Comparison of ENCODE assay signal across 8 cellular contexts in genomic region chr21:45102391-45102932, GRCh38. TPM values are rescaled to one million over a fixed set of nuclear protein-coding genes. Genes with fewer than 3 reads are reported as not detected.
A peak's percentile ranks its signal among the peaks of the same experiment; 100 is the strongest.
DNase-seq lines count a peak whose midpoint lies in the region; ATAC-seq and TF ChIP-seq lines count a peak whose summit lies in the region.

No MANE protein-coding gene starts in this region.

- BruUV-seq in OCI-LY7 (replicated peaks; lab: Mats Ljungman, UMichigan) = no TSS peak

- DNase-seq in GM10248 (ENCODE audit: extremely low spot score) = no peak
- peak; percentile 36 for DNase-seq in OCI-LY7 (ENCODE audit: low spot score)
- no peak for DNase-seq in sigmoid colon
- no peak for DNase-seq in mucosa of gallbladder (ENCODE audit: low spot score)

- CTCF ChIA-PET in GM10248 (lab: Yijun Ruan, JAX) (interaction anchor here (0.7 to 12.9 kb wide), 13 partner anchors 8 to 167 kb away, joined by 3 to 123 read pairs (median 4); no protein-coding TSS in a partner anchor), OCI-LY7 (lab: Charles Lee; ENCODE audit: unreplicated experiment) (interaction anchor here (1.0 to 2.8 kb wide), 5 partner anchors 20 to 35 kb away, joined by 3 to 21 read pairs (median 6); no protein-coding TSS in a partner anchor)

- H3K27ac ChIP-seq in OCI-LY7 (ENCODE audit: low read depth, low read length, poor library complexity, severe bottlenecking) (no peak overlapping the region), sigmoid colon (peak overlapping the region in 3 of 4 donors; percentile 1 to 44 (median 12))

- TF ChIP-seq EP300 in sigmoid colon (IDR thresholded peaks at IDR 0.05) = no peak

- H3K4me2 ChIP-seq in OCI-LY7 (ENCODE audit: low read length) = no peak overlapping the region

- no peak overlapping the region for H2AFZ ChIP-seq in OCI-LY7 (ENCODE audit: low read length)

- no peak for TF ChIP-seq POLR2A in sigmoid colon (IDR thresholded peaks at IDR 0.05)

- WGBS in sigmoid colon, 2 donors = 33 to 58% methylated on average over 2 of the region's 2 CpGs

- TF ChIP-seq CTCF in GM10248 (IDR thresholded peaks at IDR 0.05; ENCODE audit: control extremely low read depth, extremely low read depth, low read depth, missing control alignments) (peak; percentile 21), OCI-LY7 (conservative IDR thresholded peaks at IDR 0.05; ENCODE audit: low read length) (peak; percentile 63), sigmoid colon (IDR thresholded peaks at IDR 0.05) (peak; percentile 16 to 26 (median 22))

- H4K20me1 ChIP-seq in OCI-LY7 (ENCODE audit: insufficient read depth, low read length) = no peaks in the 10 kb centered on the region

- peak; percentile 45 for ATAC-seq in esophagus mucosa
- no peak for ATAC-seq in GM19324 (IDR thresholded peaks at IDR 0.05; ENCODE audit: low FRiP score, unreplicated experiment)
- ATAC-seq in GM18519 (IDR thresholded peaks at IDR 0.05; ENCODE audit: low FRiP score, unreplicated experiment) = no peak
- ATAC-seq in GM18502 (IDR thresholded peaks at IDR 0.05; ENCODE audit: poor library complexity, unreplicated experiment) = no peak

- POLR2A ChIA-PET in GM10248 (lab: Yijun Ruan, JAX) (no interaction called here), OCI-LY7 (lab: Charles Lee) (interaction anchor here (0.8 to 2.4 kb wide), 7 partner anchors 8 to 26 kb away, joined by 3 to 11 read pairs (median 4); no protein-coding TSS in a partner anchor)

- H3K36me3 ChIP-seq in OCI-LY7 (ENCODE audit: insufficient read depth, low read length) = no peaks in the 10 kb centered on the region
- H3K36me3 ChIP-seq in sigmoid colon = no peaks in the 10 kb centered on the region

- no peak overlapping the region for H3K4me3 ChIP-seq in OCI-LY7 (ENCODE audit: low read depth, low read length, poor library complexity, severe bottlenecking)
- H3K4me3 ChIP-seq in sigmoid colon = no peak overlapping the region

- no peaks in the 10 kb centered on the region for H3K9me2 ChIP-seq in OCI-LY7 (ENCODE audit: insufficient read depth, low read length)

- intact Hi-C loops in OCI-LY7 (cut with micrococcal nuclease; ENCODE audit: unreplicated experiment) (no loop called here), sigmoid colon (cut with DNase I) (no loop called here)

- no peaks in the 10 kb centered on the region for H3K79me2 ChIP-seq in OCI-LY7 (ENCODE audit: insufficient read depth, low read depth, low read length)

- peaks cover 39% of the 10 kb centered on the region for H3K4me1 ChIP-seq in OCI-LY7 (ENCODE audit: insufficient read depth, low read length, poor library complexity, severe bottlenecking)
- H3K4me1 ChIP-seq in sigmoid colon = peaks cover 0 to 83% (median 76%) of the 10 kb centered on the region in 4 donors

- H3K27me3 ChIP-seq in sigmoid colon = no peaks in the 10 kb centered on the region

- H3K9me3 ChIP-seq in OCI-LY7 (ENCODE audit: low read length) (0 out of 2 replicates have a peak, but pooled peaks cover 3% of the 10 kb centered on the region), sigmoid colon (no peaks in the 10 kb centered on the region)

RNA-seq across cellular contexts. Expression of gene ADARB1, which starts 28.1 kb away (rescaled TPM):
- 6.6 and 17.4 TPM in 2 replicates for total RNA-seq in OCI-LY7 (2014; rRNA removed; shearing (Covaris generic))
- total RNA-seq in OCI-LY7 (2022) = 20.5 and 20.8 TPM in 2 replicates
- 5.9 TPM for total RNA-seq in esophagus mucosa
- total RNA-seq in sigmoid colon = 100 to 1,000 TPM in 1 of 4 donors, 10 to 100 TPM in 3; 41.3 to 102 (median 71.0) TPM
- 1 to 10 TPM in 2 of 3 donors, under 1 TPM in 1; 0.92 to 7.5 (median 2.4) TPM for polyA plus RNA-seq in sigmoid colon
- total RNA-seq in mucosa of gallbladder = 32.5 TPM
